In the genomic region with DNA sequence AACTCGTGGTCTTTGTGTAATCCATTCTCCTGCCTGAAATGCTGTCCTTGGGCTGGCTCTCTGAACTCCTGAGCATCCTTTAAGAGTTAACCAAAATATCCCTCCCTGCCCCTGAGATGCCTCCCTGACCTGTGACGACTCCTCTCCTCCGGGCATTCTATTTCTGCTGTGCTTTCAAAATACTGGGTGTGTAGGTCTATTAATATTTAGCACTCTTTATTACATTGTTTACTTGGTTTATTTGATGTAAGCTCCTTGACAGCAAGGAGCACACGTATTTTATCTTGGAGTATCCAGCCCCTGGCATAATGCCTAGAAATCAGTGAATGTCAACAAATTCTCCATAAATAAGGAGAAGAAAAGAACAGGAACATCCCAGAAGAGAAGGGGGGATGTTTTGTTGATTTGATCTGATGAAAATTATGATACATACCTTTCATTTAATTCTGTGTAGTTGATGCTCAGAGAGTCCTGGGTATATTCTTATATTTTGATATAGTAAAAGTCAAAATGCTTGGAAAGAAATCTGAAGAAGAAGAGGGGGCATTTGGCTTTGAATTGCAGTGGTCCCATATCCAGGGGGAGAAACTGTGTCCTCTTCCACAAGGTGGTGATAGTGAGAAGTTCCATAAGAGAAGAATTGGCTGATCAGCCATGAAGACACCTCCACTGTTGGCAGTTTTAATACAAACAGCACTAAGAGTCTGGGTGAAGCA, we compare ENCODE assay signal across 14 cellular contexts.
DNase-seq lines count a peak whose midpoint lies in the region; ATAC-seq and TF ChIP-seq lines count a peak whose summit lies in the region.
"Had no signal": no experiment of that assay in that cellular context is flagged by ENCODE, and none has a peak within 500 bp of the region (broad histone marks: within the 10 kb centered on the region; RNA-seq: fewer than 3 reads in every experiment).

No MANE protein-coding gene starts in this region.

- no peaks in the 10 kb centered on the region for H3K27me3 ChIP-seq in upper lobe of left lung
- no peaks in the 10 kb centered on the region for H3K27me3 ChIP-seq in effector memory CD4-positive, alpha-beta T cell (replicated peaks; ENCODE audit: control insufficient read depth, insufficient read depth, low read length, poor library complexity, severe bottlenecking)

- peak; percentile 8 for DNase-seq in NCI-H82 (lab: John Stamatoyannopoulos, UW)
- DNase-seq in NCI-H82 treated with DMSO at 0.1 percent for 48 hours (lab: John Stamatoyannopoulos, UW; ENCODE audit: unreplicated experiment): no peak
- DNase-seq in OCI-M1 (lab: John Stamatoyannopoulos, UW): peak; percentile 12
- no peak for DNase-seq in epithelial cell of proximal tubule (ENCODE audit: low read depth)
- DNase-seq in upper lobe of left lung: no peak
- DNase-seq in germinal center (ENCODE audit: low spot score): no peak
- DNase-seq in effector memory CD4-positive, alpha-beta T cell: no peak
- no peak for DNase-seq in activated CD4-positive, alpha-beta T cell treated with anti-CD3 and anti-CD28 coated beads, Interleukin-2, amount 50 U/mL, for 4 hours
- DNase-seq: activated CD8-positive, alpha-beta memory T cell treated with anti-CD3 and anti-CD28 coated beads, Interleukin-2, amount 50 U/mL, for 4 hours; amniotic stem cell; natural killer cell; NCI-H69; stimulated activated CD4-positive, alpha-beta T cell treated with anti-CD3 and anti-CD28 coated beads, Interleukin-12 subunit alpha, Interleukin-12 subunit beta, amount 100 ng/mL, for 4 hours; stimulated activated CD8-positive, alpha-beta memory T cell treated with anti-CD3 and anti-CD28 coated beads, Interleukin-4, amount 100 ng/mL, for 48 hours had no signal

- peaks cover 0 to 5% (median 1%) of the 10 kb centered on the region in 4 donors for H3K9me3 ChIP-seq in upper lobe of left lung
- H3K9me3 ChIP-seq in effector memory CD4-positive, alpha-beta T cell (ENCODE audit: control insufficient read depth, low read length): no peaks in the 10 kb centered on the region

- TF ChIP-seq CTCF in epithelial cell of proximal tubule (conservative IDR thresholded peaks at IDR 0.05; ENCODE audit: low read depth, low read length): peak; percentile 47
- TF ChIP-seq CTCF in upper lobe of left lung (IDR thresholded peaks at IDR 0.05): no peak

- no peak for TF ChIP-seq EP300 in upper lobe of left lung (IDR thresholded peaks at IDR 0.05)

- no peak overlapping the region for H3K27ac ChIP-seq in upper lobe of left lung
- no peak overlapping the region for H3K27ac ChIP-seq in effector memory CD4-positive, alpha-beta T cell (ENCODE audit: insufficient read depth, low read length, poor library complexity, severe bottlenecking)

- H3K36me3 ChIP-seq in upper lobe of left lung: no peaks in the 10 kb centered on the region
- H3K36me3 ChIP-seq in effector memory CD4-positive, alpha-beta T cell (ENCODE audit: control insufficient read depth, insufficient read depth, low read length): no peaks in the 10 kb centered on the region

- peak; percentile 38 to 75 for ATAC-seq in upper lobe of left lung (ENCODE audit: low FRiP score in 2 of 2)
- ATAC-seq: natural killer cell had no signal

- H3K4me1 ChIP-seq in upper lobe of left lung: peaks cover 0 to 9% (median 1%) of the 10 kb centered on the region in 4 donors
- no peaks in the 10 kb centered on the region for H3K4me1 ChIP-seq in effector memory CD4-positive, alpha-beta T cell (ENCODE audit: control insufficient read depth, insufficient read depth, low read length, poor library complexity, severe bottlenecking)

- TF ChIP-seq POLR2A in upper lobe of left lung (IDR thresholded peaks at IDR 0.05): no peak

- WGBS in upper lobe of left lung, 2 donors: 25% methylated on average over 4 of the region's 4 CpGs

- H3K4me3 ChIP-seq in epithelial cell of proximal tubule (ENCODE audit: low read depth, low read length) (no peak overlapping the region), upper lobe of left lung (no peak overlapping the region)
- no peak overlapping the region for H3K4me3 ChIP-seq in effector memory CD4-positive, alpha-beta T cell (ENCODE audit: insufficient read depth, low read depth, low read length, poor library complexity, severe bottlenecking)

Comparison
In these comparisons a context has a peak if more than half of its experiments do, and no peak if none do; other contexts are left out.
1. DNase-seq: peak in NCI-H82 (single experiment) and OCI-M1 (single experiment); none in NCI-H82 treated with DMSO at 0.1 percent for 48 hours (single experiment), epithelial cell of proximal tubule (single experiment), upper lobe of left lung (0 of 2), germinal center (single experiment), effector memory CD4-positive, alpha-beta T cell (0 of 3) and activated CD4-positive, alpha-beta T cell treated with anti-CD3 and anti-CD28 coated beads, Interleukin-2, amount 50 U/mL, for 4 hours (0 of 2).